ENCODE assay signal across 33 cellular contexts in the genomic region with DNA sequence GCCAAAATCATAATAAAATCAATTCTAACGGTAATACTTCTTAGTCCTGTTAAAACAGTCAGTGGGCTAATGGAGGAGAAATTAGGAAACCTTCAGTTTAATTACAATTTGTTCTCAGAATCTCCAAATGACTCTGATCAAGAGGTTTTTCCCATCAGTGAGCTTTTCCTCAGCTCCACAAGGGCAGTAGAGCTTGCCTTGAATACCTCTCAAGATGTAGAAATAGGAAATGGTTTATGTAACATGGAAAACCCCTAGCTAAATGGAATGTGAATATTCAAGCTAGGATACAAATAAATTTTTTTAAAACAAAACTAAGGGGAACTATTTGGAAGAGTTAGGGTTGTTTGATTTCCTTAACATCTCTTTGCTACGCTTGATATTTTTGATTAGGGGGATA.
DNase-seq lines count a peak whose midpoint lies in the region; ATAC-seq and TF ChIP-seq lines count a peak whose summit lies in the region.
"Had no signal": no experiment of that assay in that cellular context is flagged by ENCODE, and none has a peak within 500 bp of the region (broad histone marks: within the 10 kb centered on the region; RNA-seq: fewer than 3 reads in every experiment).

No MANE protein-coding gene starts in this region.

- no peaks in the 10 kb centered on the region for H3K27me3 Mint-ChIP-seq in T-cell
- H3K27me3 Mint-ChIP-seq: activated CD8-positive, alpha-beta memory T cell treated with anti-CD3 and anti-CD28 coated beads, Interleukin-2, amount 10 ng/mL, durations not matched to agents 7 days and 5 days; activated naive CD8-positive, alpha-beta T cell treated with anti-CD3 and anti-CD28 coated beads, Interleukin-2, amount 10 ng/mL, durations not matched to agents 7 days and 5 days; central memory CD8-positive, alpha-beta T cell had no signal

- CTCF ChIA-PET in AG04449 (lab: Yijun Ruan, JAX), result interaction anchor here (0.7 to 2.0 kb wide), 3 partner anchors 21 to 102 kb away, joined by 3 to 5 read pairs (median 3); no protein-coding TSS in a partner anchor
- CTCF ChIA-PET in HEK293T (lab: Yijun Ruan, JAX), result no interaction called here
- CTCF ChIA-PET in T-cell (lab: Charles Lee), result no interaction called here

- H3K4me1 Mint-ChIP-seq in T-cell, result peaks cover 0 to 9% (median 6%) of the 10 kb centered on the region in 3 donors
- H3K4me1 Mint-ChIP-seq: activated CD8-positive, alpha-beta memory T cell treated with anti-CD3 and anti-CD28 coated beads, Interleukin-2, amount 10 ng/mL, durations not matched to agents 7 days and 5 days; activated naive CD8-positive, alpha-beta T cell treated with anti-CD3 and anti-CD28 coated beads, Interleukin-2, amount 10 ng/mL, durations not matched to agents 7 days and 5 days; nephron progenitor cell had no signal

- no peak overlapping the region for H3K27ac ChIP-seq in lower lobe of right lung
- H3K27ac ChIP-seq: HL-60, ovary, testis, uterus had no signal

- in situ Hi-C loops in KBM-7 (cut with MboI; ENCODE audit: low pct_unique_long_range_greater_than_20kb, low sequenced_read_pairs), result no loop called here

- no peak overlapping the region for H3K4me3 Mint-ChIP-seq in T-cell
- H3K4me3 Mint-ChIP-seq: activated CD8-positive, alpha-beta memory T cell treated with anti-CD3 and anti-CD28 coated beads, Interleukin-2, amount 10 ng/mL, durations not matched to agents 7 days and 5 days; activated naive CD8-positive, alpha-beta T cell treated with anti-CD3 and anti-CD28 coated beads, Interleukin-2, amount 10 ng/mL, durations not matched to agents 7 days and 5 days; central memory CD8-positive, alpha-beta T cell; nephron progenitor cell had no signal

- no peak overlapping the region for H3K4me3 ChIP-seq in AG04449 (ENCODE audit: low read depth, low read length)
- no peak overlapping the region for H3K4me3 ChIP-seq in lower lobe of right lung
- H3K4me3 ChIP-seq: ovary, testis, uterus had no signal

- TF ChIP-seq CTCF in AG04449 (IDR thresholded peaks at IDR 0.05; ENCODE audit: insufficient read depth, low read length, missing control alignments), result no peak
- no peak for TF ChIP-seq CTCF in lower lobe of right lung (IDR thresholded peaks at IDR 0.05)

- intact Hi-C loops in lower lobe of right lung (cut with DNase I), result no loop called here

- no peaks in the 10 kb centered on the region for H3K36me3 ChIP-seq in lower lobe of right lung
- H3K36me3 ChIP-seq: ovary, uterus had no signal

- H3K27ac Mint-ChIP-seq in T-cell, result no peak overlapping the region
- H3K27ac Mint-ChIP-seq: activated CD8-positive, alpha-beta memory T cell treated with anti-CD3 and anti-CD28 coated beads, Interleukin-2, amount 10 ng/mL, durations not matched to agents 7 days and 5 days; activated naive CD8-positive, alpha-beta T cell treated with anti-CD3 and anti-CD28 coated beads, Interleukin-2, amount 10 ng/mL, durations not matched to agents 7 days and 5 days; nephron progenitor cell had no signal

- no peaks in the 10 kb centered on the region for H3K4me1 ChIP-seq in lower lobe of right lung
- H3K4me1 ChIP-seq: testis, uterus had no signal

- POLR2A ChIA-PET in AG04449 (lab: Yijun Ruan, JAX), result no interaction called here
- POLR2A ChIA-PET in HEK293T (lab: Yijun Ruan, JAX), result no interaction called here
- POLR2A ChIA-PET in T-cell (lab: Charles Lee), result no interaction called here

- peaks cover 26% of the 10 kb centered on the region for H3K36me3 Mint-ChIP-seq in T-cell
- H3K36me3 Mint-ChIP-seq: activated CD8-positive, alpha-beta memory T cell treated with anti-CD3 and anti-CD28 coated beads, Interleukin-2, amount 10 ng/mL, durations not matched to agents 7 days and 5 days had no signal

- no peaks in the 10 kb centered on the region for H3K9me3 Mint-ChIP-seq in T-cell
- H3K9me3 Mint-ChIP-seq: activated naive CD8-positive, alpha-beta T cell treated with anti-CD3 and anti-CD28 coated beads, Interleukin-2, amount 10 ng/mL, durations not matched to agents 7 days and 5 days; central memory CD8-positive, alpha-beta T cell; nephron progenitor cell had no signal

- peak; percentile 31 to 75 for ATAC-seq in lower lobe of right lung
- no peak for ATAC-seq in T-cell (replicated peaks in 1 of 4)
- ATAC-seq: activated CD8-positive, alpha-beta memory T cell treated with anti-CD3 and anti-CD28 coated beads, Interleukin-2, amount 10 ng/mL, durations not matched to agents 7 days and 5 days; left cardiac atrium; PC-3; SK-N-SH treated with all-trans-retinoic acid at 6 μM for 48 hours; stimulated activated naive CD8-positive, alpha-beta T cell treated with anti-CD3 and anti-CD28 coated beads, Interleukin-15, Interleukin-2, amounts not matched to agents 100 U/mL and 50 U/mL, for 24 hours had no signal

- DNase-seq in AG04449 (ENCODE audit: low read depth, low spot score), result peak; percentile 10
- DNase-seq in NCI-H226, result peak; percentile 1
- peak; percentile 33 for DNase-seq in fibroblast of peridontal ligament (ENCODE audit: extremely low read depth)
- no peak for DNase-seq in lower lobe of right lung
- DNase-seq in GM19240 (ENCODE audit: insufficient read length, low spot score), result no peak
- DNase-seq in KBM-7, result no peak
- DNase-seq in HEK293T (ENCODE audit: extremely low spot score), result no peak
- no peak for DNase-seq in T-cell
- DNase-seq: activated CD4-positive, alpha-beta T cell treated with anti-CD3 and anti-CD28 coated beads, Interleukin-2, amount 50 U/mL, for 4 hours; activated CD8-positive, alpha-beta memory T cell treated with anti-CD3 and anti-CD28 coated beads, Interleukin-2, amount 10 ng/mL, durations not matched to agents 7 days and 5 days; activated gamma-delta T cell treated with Interleukin-2 at 50 U/mL for 16 hours; activated naive CD8-positive, alpha-beta T cell treated with anti-CD3 and anti-CD28 coated beads, Interleukin-2, amount 10 ng/mL, durations not matched to agents 7 days and 5 days; activated T-cell treated with anti-CD3 and anti-CD28 coated beads, Interleukin-2, amount 50 U/mL, for 48 hours; DMS 273 treated with DMSO at 0.1 percent for 48 hours; glutamatergic neuron; Karpas-422; left cardiac atrium; mesenchymal stem cell; NCI-H1417 treated with DMSO at 0.1 percent for 48 hours; NCI-H2081 treated with DMSO at 0.1 percent for 48 hours; NCI-H2227 treated with DMSO at 0.1 percent for 48 hours; NCI-H526 treated with DMSO at 0.1 percent for 48 hours; nephron progenitor cell; ovary; PC-3; stimulated activated CD4-positive, alpha-beta T cell treated with anti-CD3 and anti-CD28 coated beads, Interleukin-2, amount 100 ng/mL, for 24 hours; stimulated activated naive CD8-positive, alpha-beta T cell treated with anti-CD3 and anti-CD28 coated beads, Interleukin-15, Interleukin-2, amounts not matched to agents 100 U/mL and 50 U/mL, for 24 hours; T-helper 2 cell; testis; uterus had no signal

- H3K9me3 ChIP-seq in lower lobe of right lung, result no peaks in the 10 kb centered on the region
- H3K9me3 ChIP-seq: ovary, testis, uterus had no signal

- H3K27me3 ChIP-seq in lower lobe of right lung (ENCODE audit: low read depth), result no peaks in the 10 kb centered on the region
- H3K27me3 ChIP-seq: ovary, testis, uterus had no signal

TF ChIP-seq in HEK293T, 16 proteins besides CTCF, POLR2A, EP300 and RAD21:
- TF ChIP-seq SUZ12 (IDR thresholded peaks at IDR 0.05) (no peak), BHLHE40 (IDR thresholded peaks at IDR 0.05; ENCODE audit: borderline replicate concordance) (no peak), HDGF (IDR thresholded peaks at IDR 0.05; ENCODE audit: borderline replicate concordance) (no peak), LEF1 (IDR thresholded peaks at IDR 0.05; ENCODE audit: borderline replicate concordance) (no peak), L3MBTL2 (conservative IDR thresholded peaks at IDR 0.05) (no peak), ZNF384 (IDR thresholded peaks at IDR 0.05) (no peak), NFRKB (IDR thresholded peaks at IDR 0.05) (no peak), FOXK2 (IDR thresholded peaks at IDR 0.05) (no peak), CTBP1 (IDR thresholded peaks at IDR 0.05; ENCODE audit: borderline replicate concordance) (no peak), PKNOX1 (IDR thresholded peaks at IDR 0.05) (no peak), FOXA1 (IDR thresholded peaks at IDR 0.05) (no peak), TARDBP (IDR thresholded peaks at IDR 0.05) (no peak), SP1 (IDR thresholded peaks at IDR 0.05) (no peak), ELF4 (IDR thresholded peaks at IDR 0.05) (no peak), ARNT (IDR thresholded peaks at IDR 0.05) (no peak), FOXM1 (IDR thresholded peaks at IDR 0.05; ENCODE audit: borderline replicate concordance) (no peak)

Comparison
In these comparisons a context has a peak if more than half of its experiments do, and no peak if none do; other contexts are left out.
1. DNase-seq: peak in AG04449 (single experiment), NCI-H226 (single experiment) and fibroblast of peridontal ligament (single experiment); none in lower lobe of right lung (single experiment), GM19240 (single experiment), KBM-7 (single experiment), HEK293T (single experiment) and T-cell (0 of 34).
2. ATAC-seq: peak in lower lobe of right lung (2 of 2); none in T-cell (0 of 4).